Comparison of ENCODE assay signal across 19 cellular contexts in genomic region chr9:135167356-135167755, GRCh38.
"Had no signal": no experiment of that assay in that cellular context is flagged by ENCODE, and none has a peak within 500 bp of the region (broad histone marks: within the 10 kb centered on the region; RNA-seq: fewer than 3 reads in every experiment).

No MANE protein-coding gene starts in this region.

- ATAC-seq: naive thymus-derived CD8-positive, alpha-beta T cell; psoas muscle; right cardiac atrium; stimulated activated naive B cell treated with anti-CD40 and anti-IgM and Interleukin-4, amounts not matched to agents 10 μg/mL and 1 μg/mL and 100 μg/mL, for 72 hours; upper lobe of right lung had no signal

- DNase-seq: dermis blood vessel endothelial cell; head of caudate nucleus; mesenchymal stem cell; midbrain; naive thymus-derived CD8-positive, alpha-beta T cell; nephron progenitor cell; ovary; psoas muscle; stimulated activated CD4-positive, alpha-beta T cell treated with anti-CD3 and anti-CD28 coated beads, Interleukin-15, amount 100 ng/mL, for 24 hours; stimulated activated CD4-positive, alpha-beta T cell treated with anti-CD3 and anti-CD28 coated beads, Interleukin-2, amount 100 ng/mL, for 48 hours; stimulated activated naive B cell treated with anti-CD40 and anti-IgM and Interleukin-4, amounts not matched to agents 10 μg/mL and 1 μg/mL and 100 μg/mL, for 72 hours; transverse colon; upper lobe of right lung; uterus had no signal

- H3K4me1 ChIP-seq: psoas muscle, transverse colon, upper lobe of right lung, uterus had no signal

- H3K4me3 ChIP-seq: coronary artery, lung, ovary, psoas muscle, skin epidermis, transverse colon, upper lobe of right lung, uterus had no signal

- H3K36me3 ChIP-seq: ovary, transverse colon, upper lobe of right lung, uterus had no signal

- H3K36me3 Mint-ChIP-seq: naive thymus-derived CD8-positive, alpha-beta T cell; stimulated activated naive B cell treated with anti-CD40 and anti-IgM and Interleukin-4, amounts not matched to agents 10 μg/mL and 1 μg/mL and 100 μg/mL, for 72 hours had no signal

- H3K4me3 Mint-ChIP-seq: naive thymus-derived CD8-positive, alpha-beta T cell; nephron progenitor cell; stimulated activated naive B cell treated with anti-CD40 and anti-IgM and Interleukin-4, amounts not matched to agents 10 μg/mL and 1 μg/mL and 100 μg/mL, for 72 hours; stimulated activated naive CD8-positive, alpha-beta T cell treated with anti-CD3 and anti-CD28 coated beads, Interleukin-15, Interleukin-2, amounts not matched to agents 100 ng/mL and 50 ng/mL, for 24 hours had no signal

- H3K27ac ChIP-seq: coronary artery, ovary, psoas muscle, skin epidermis, transverse colon, upper lobe of right lung, uterus had no signal

- H3K9me3 ChIP-seq: ovary, psoas muscle, transverse colon, upper lobe of right lung, uterus had no signal

- H3K27me3 ChIP-seq: ovary, uterus had no signal

- H3K27me3 Mint-ChIP-seq: stimulated activated naive CD8-positive, alpha-beta T cell treated with anti-CD3 and anti-CD28 coated beads, Interleukin-15, Interleukin-2, amounts not matched to agents 100 ng/mL and 50 ng/mL, for 24 hours had no signal

- H3K27ac Mint-ChIP-seq: nephron progenitor cell; stimulated activated naive B cell treated with anti-CD40 and anti-IgM and Interleukin-4, amounts not matched to agents 10 μg/mL and 1 μg/mL and 100 μg/mL, for 72 hours; stimulated activated naive CD8-positive, alpha-beta T cell treated with anti-CD3 and anti-CD28 coated beads, Interleukin-15, Interleukin-2, amounts not matched to agents 100 ng/mL and 50 ng/mL, for 24 hours had no signal

- H3K9me3 Mint-ChIP-seq: nephron progenitor cell; stimulated activated naive CD8-positive, alpha-beta T cell treated with anti-CD3 and anti-CD28 coated beads, Interleukin-15, Interleukin-2, amounts not matched to agents 100 ng/mL and 50 ng/mL, for 24 hours had no signal

- H3K4me1 Mint-ChIP-seq: naive thymus-derived CD8-positive, alpha-beta T cell; nephron progenitor cell; stimulated activated naive B cell treated with anti-CD40 and anti-IgM and Interleukin-4, amounts not matched to agents 10 μg/mL and 1 μg/mL and 100 μg/mL, for 72 hours had no signal
